Comparison of ENCODE assay signal across 21 cellular contexts in the genomic region with DNA sequence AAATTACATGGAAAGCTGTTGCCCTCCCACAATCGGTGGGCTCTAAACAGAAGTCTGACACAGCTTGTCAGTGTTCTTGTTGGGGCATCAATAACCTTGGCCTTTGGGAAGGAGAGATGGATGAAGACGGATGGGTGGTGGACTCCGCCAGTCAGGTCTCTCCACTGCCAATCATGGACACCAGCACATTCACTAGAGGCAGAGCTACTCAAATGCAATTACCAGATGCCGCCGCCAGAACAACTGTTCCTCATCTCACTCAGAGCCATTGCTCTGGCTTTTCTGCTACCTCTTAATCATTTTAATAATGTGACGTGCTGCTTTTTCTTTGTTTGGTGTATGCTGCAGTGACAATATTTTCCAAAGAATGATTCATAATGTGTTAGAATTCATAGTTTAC. TPM values are rescaled to one million over a fixed set of nuclear protein-coding genes. Genes with fewer than 3 reads are reported as not detected.
DNase-seq lines count a peak whose midpoint lies in the region; ATAC-seq and TF ChIP-seq lines count a peak whose summit lies in the region.
"Had no signal": no experiment of that assay in that cellular context is flagged by ENCODE, and none has a peak within 500 bp of the region (broad histone marks: within the 10 kb centered on the region; RNA-seq: fewer than 3 reads in every experiment).

No MANE protein-coding gene starts in this region.

- H3K23ac ChIP-seq in IMR-90 (ENCODE audit: low read depth, low read length) (no peak overlapping the region), mesenchymal stem cell (ENCODE audit: low read length in 2 of 2) (no peak overlapping the region)

- DNase-seq in NCI-H82 (lab: John Stamatoyannopoulos, UW) = peak; percentile 9
- DNase-seq in NCI-H82 treated with DMSO at 0.1 percent for 48 hours (lab: John Stamatoyannopoulos, UW; ENCODE audit: unreplicated experiment) = no peak
- DNase-seq in IMR-90 = no peak
- peak; percentile 51 for DNase-seq in SK-N-DZ (ENCODE audit: low spot score)
- no peak for DNase-seq in mesenchymal stem cell
- no peak for DNase-seq in posterior vena cava (ENCODE audit: low spot score)
- DNase-seq in activated naive CD4-positive, alpha-beta T cell treated with anti-CD3 and anti-CD28 coated beads, Interleukin-2, amount 10 ng/mL, durations not matched to agents 7 days and 5 days = no peak
- DNase-seq: 8988T; ACHN; AML-193; C1 segment of cervical spinal cord; Caco-2; CD4-positive, alpha-beta memory T cell; DMS 273 treated with DMSO at 0.1 percent for 48 hours; EL; GDM1; GOT3 had no signal

- H3K9me3 ChIP-seq in IMR-90 (ENCODE audit: control insufficient read depth, insufficient read depth, low read length) (no peaks in the 10 kb centered on the region; the same call in 1 of the 2 replicates), mesenchymal stem cell (ENCODE audit: control insufficient read depth, low read length) (no peaks in the 10 kb centered on the region)
- H3K9me3 ChIP-seq: A549, HAP-1 had no signal

- BruUV-seq in IMR-90 (replicated peaks; lab: Mats Ljungman, UMichigan) = no TSS peak

- H2BK15ac ChIP-seq in IMR-90 (ENCODE audit: low read depth, low read length) (no peak overlapping the region), mesenchymal stem cell (ENCODE audit: low read depth, poor library complexity, severe bottlenecking) (peak overlapping the region; percentile 7)

- H3K9me3 Mint-ChIP-seq in activated naive CD4-positive, alpha-beta T cell treated with anti-CD3 and anti-CD28 coated beads, Interleukin-2, amount 10 ng/mL, durations not matched to agents 7 days and 5 days = no peaks in the 10 kb centered on the region

- H2AK5ac ChIP-seq in IMR-90 (ENCODE audit: low read depth, low read length) = no peak overlapping the region
- no peak overlapping the region for H2AK5ac ChIP-seq in mesenchymal stem cell (ENCODE audit: low read length, severe bottlenecking)

- no peak overlapping the region for H3K4ac ChIP-seq in IMR-90 (ENCODE audit: low read depth, low read length)
- H3K4ac ChIP-seq in mesenchymal stem cell (ENCODE audit: low read depth in 1 of 2, low read length in 2 of 2) = no peak overlapping the region

- no peak overlapping the region for H2BK12ac ChIP-seq in mesenchymal stem cell (ENCODE audit: low read length in 2 of 2)

- ATAC-seq in IMR-90 (ENCODE audit: low read depth) (no peak), HG02759 (IDR thresholded peaks at IDR 0.05; ENCODE audit: unreplicated experiment) (no peak)
- ATAC-seq: A549, GM12878 had no signal

- WGBS in IMR-90 (ENCODE audit: extremely low coverage in 2 of 2, insufficient read length in 1 of 2), 2 experiments = no CpG with 5 or more reads among the region's 6 CpGs
- WGBS in mesenchymal stem cell = 96% methylated on average over 4 of the region's 6 CpGs

- H3K9me1 ChIP-seq in IMR-90 (ENCODE audit: insufficient read depth, low read length) = no peaks in the 10 kb centered on the region

- H2BK20ac ChIP-seq in IMR-90 (ENCODE audit: low read depth, low read length) = no peak overlapping the region

- no peak overlapping the region for H3K27ac Mint-ChIP-seq in activated naive CD4-positive, alpha-beta T cell treated with anti-CD3 and anti-CD28 coated beads, Interleukin-2, amount 10 ng/mL, durations not matched to agents 7 days and 5 days
- H3K27ac Mint-ChIP-seq: CD4-positive, alpha-beta memory T cell had no signal

- no peaks in the 10 kb centered on the region for H3K36me3 ChIP-seq in IMR-90 (ENCODE audit: control insufficient read depth, insufficient read depth, low read length)
- no peaks in the 10 kb centered on the region for H3K36me3 ChIP-seq in mesenchymal stem cell (ENCODE audit: control insufficient read depth in 1 of 2, insufficient read depth in 2 of 2, low read depth in 1 of 2, low read length in 2 of 2)
- H3K36me3 ChIP-seq: HAP-1 had no signal

- H3K4me3 Mint-ChIP-seq in activated naive CD4-positive, alpha-beta T cell treated with anti-CD3 and anti-CD28 coated beads, Interleukin-2, amount 10 ng/mL, durations not matched to agents 7 days and 5 days = no peak overlapping the region
- H3K4me3 Mint-ChIP-seq: CD4-positive, alpha-beta memory T cell had no signal

- H4K8ac ChIP-seq in IMR-90 (ENCODE audit: low read depth in 2 of 2, low read length in 2 of 2) (no peak overlapping the region), mesenchymal stem cell (ENCODE audit: low read length) (no peak overlapping the region)

- dilution Hi-C loops in IMR-90 (cut with HindIII; ENCODE audit: low sequenced_read_pairs, unreplicated experiment) = no loop called here

- no peak for TF ChIP-seq RAD21 in IMR-90 (IDR thresholded peaks at IDR 0.05; ENCODE audit: low read length)

- no peak overlapping the region for H3K4me3 ChIP-seq in IMR-90 (ENCODE audit: insufficient read depth, low read depth, low read length)
- H3K4me3 ChIP-seq in mesenchymal stem cell (ENCODE audit: insufficient read depth in 1 of 2, low read depth in 1 of 2, low read length in 2 of 2) = no peak overlapping the region
- H3K4me3 ChIP-seq: A549, GM12878, HAP-1 had no signal

- H3K36me3 Mint-ChIP-seq in activated naive CD4-positive, alpha-beta T cell treated with anti-CD3 and anti-CD28 coated beads, Interleukin-2, amount 10 ng/mL, durations not matched to agents 7 days and 5 days = no peaks in the 10 kb centered on the region
- H3K36me3 Mint-ChIP-seq: CD4-positive, alpha-beta memory T cell had no signal

- H2BK5ac ChIP-seq in IMR-90 (ENCODE audit: low read depth, low read length, poor library complexity, severe bottlenecking) = no peak overlapping the region
- no peak overlapping the region for H2BK5ac ChIP-seq in mesenchymal stem cell (ENCODE audit: low read depth, low read length, poor library complexity, severe bottlenecking)

- H3K14ac ChIP-seq in IMR-90 (replicated peaks; ENCODE audit: low read depth, low read length) (no peak overlapping the region), mesenchymal stem cell (ENCODE audit: low read length in 2 of 2) (no peak overlapping the region)

- no peaks in the 10 kb centered on the region for H3K4me1 ChIP-seq in IMR-90 (ENCODE audit: control insufficient read depth, insufficient read depth, low read length)
- H3K4me1 ChIP-seq in mesenchymal stem cell (ENCODE audit: control insufficient read depth, insufficient read depth, low read depth, low read length) = no peaks in the 10 kb centered on the region
- H3K4me1 ChIP-seq: A549, Caco-2, HAP-1 had no signal

- H2AK9ac ChIP-seq in IMR-90 (replicated peaks; ENCODE audit: low read depth, low read length, poor library complexity) = no peak overlapping the region

- in situ Hi-C loops in IMR-90 (cut with MboI; ENCODE audit: low sequenced_read_pairs) = no loop called here

- intact Hi-C loops in IMR-90 (cut with micrococcal nuclease) = no loop called here
- intact Hi-C loops in posterior vena cava (cut with DNase I) = no loop called here

- H3K4me2 ChIP-seq in IMR-90 (ENCODE audit: low read depth, low read length) (no peak overlapping the region), mesenchymal stem cell (ENCODE audit: low read length, poor library complexity, severe bottlenecking) (no peak overlapping the region)
- H3K4me2 ChIP-seq: A549 had no signal

- H3K4me1 Mint-ChIP-seq in activated naive CD4-positive, alpha-beta T cell treated with anti-CD3 and anti-CD28 coated beads, Interleukin-2, amount 10 ng/mL, durations not matched to agents 7 days and 5 days = no peaks in the 10 kb centered on the region
- H3K4me1 Mint-ChIP-seq: CD4-positive, alpha-beta memory T cell had no signal

- H3K9ac ChIP-seq in IMR-90 (ENCODE audit: low read depth, low read length) (no peak overlapping the region), mesenchymal stem cell (ENCODE audit: low read length) (no peak overlapping the region)

- no peak overlapping the region for H4K5ac ChIP-seq in IMR-90 (ENCODE audit: low read depth, low read length)

- no peaks in the 10 kb centered on the region for H3K27me3 Mint-ChIP-seq in activated naive CD4-positive, alpha-beta T cell treated with anti-CD3 and anti-CD28 coated beads, Interleukin-2, amount 10 ng/mL, durations not matched to agents 7 days and 5 days
- H3K27me3 Mint-ChIP-seq: CD4-positive, alpha-beta memory T cell had no signal

- POLR2A ChIA-PET in IMR-90 (lab: Charles Lee; ENCODE audit: unreplicated experiment) = interaction anchor here (0.6 kb wide), 1 partner anchor 318 kb away, joined by 4 read pairs; no protein-coding TSS in a partner anchor

- no peak for TF ChIP-seq POLR2A in IMR-90 (IDR thresholded peaks at IDR 0.05; ENCODE audit: low read depth, low read length)

- H3K18ac ChIP-seq in IMR-90 (ENCODE audit: low read depth, low read length) = no peak overlapping the region
- H3K18ac ChIP-seq in mesenchymal stem cell (ENCODE audit: low read depth in 1 of 2, low read length in 2 of 2) = no peak overlapping the region

- H3K27ac ChIP-seq in IMR-90 (ENCODE audit: insufficient read depth, low read length) (no peak overlapping the region), mesenchymal stem cell (ENCODE audit: low read length, poor library complexity, severe bottlenecking) (no peak overlapping the region)
- H3K27ac ChIP-seq: A549 had no signal

- CTCF ChIA-PET in IMR-90 (lab: Yijun Ruan, JAX) = no interaction called here
- CTCF ChIA-PET in activated naive CD4-positive, alpha-beta T cell treated with anti-CD3 and anti-CD28 coated beads, Interleukin-2, amount 10 ng/mL, durations not matched to agents 7 days and 5 days (lab: Charles Lee) = no interaction called here

- no peaks in the 10 kb centered on the region for H4K20me1 ChIP-seq in IMR-90 (ENCODE audit: insufficient read depth, low read length)

- H2BK120ac ChIP-seq in IMR-90 (ENCODE audit: low read depth, low read length) (no peak overlapping the region), mesenchymal stem cell (ENCODE audit: low read depth, low read length) (no peak overlapping the region)

- H4K91ac ChIP-seq in IMR-90 (ENCODE audit: insufficient read depth, low read depth, low read length) (no peak overlapping the region), mesenchymal stem cell (ENCODE audit: low read length) (no peak overlapping the region)

- no peak overlapping the region for H3K56ac ChIP-seq in IMR-90 (ENCODE audit: extremely low read depth, insufficient read depth, low read length)

- H2AFZ ChIP-seq in IMR-90 (replicated peaks; ENCODE audit: low read length, poor library complexity) (peak overlapping the region; percentile 49), mesenchymal stem cell (ENCODE audit: low read depth, low read length) (no peak overlapping the region)

- H3K27me3 ChIP-seq in IMR-90 (ENCODE audit: control insufficient read depth, insufficient read depth, low read length) = no peaks in the 10 kb centered on the region
- H3K27me3 ChIP-seq in mesenchymal stem cell (ENCODE audit: control insufficient read depth in 1 of 2, insufficient read depth in 1 of 2, low read length in 2 of 2) = no peaks in the 10 kb centered on the region

- no peak for TF ChIP-seq CTCF in IMR-90 (conservative IDR thresholded peaks at IDR 0.05; ENCODE audit: low read depth, low read length)

- H3K79me1 ChIP-seq in IMR-90 (ENCODE audit: low read depth in 1 of 2, low read length in 2 of 2) (no peaks in the 10 kb centered on the region), mesenchymal stem cell (replicated peaks; ENCODE audit: low read length, poor library complexity, severe bottlenecking) (no peaks in the 10 kb centered on the region)

RNA-seq across cellular contexts. Expression of a gene that starts 27.9 kb away (rescaled TPM):
- total RNA-seq in IMR-90 (2012; rRNA removed) = 9.9 and 12.5 TPM in 2 replicates
- 7.3 and 8.2 TPM in 2 replicates for polyA plus RNA-seq in IMR-90 (2012; rRNA removed)
- 3.6 and 4.9 TPM in 2 replicates for polyA plus RNA-seq in IMR-90 (2012; cell fraction: cytosol; rRNA removed)
- polyA plus RNA-seq in IMR-90 (2012; cell fraction: nucleus; rRNA removed; ENCODE audit: low replicate concordance) = 3.7 and 5.3 TPM in 2 replicates
- 8.1 TPM in 2 replicates for polyA plus RNA-seq in SK-N-DZ (2014; cell fraction: cytosol; rRNA removed)
- 3.1 and 4.5 TPM in 2 replicates for polyA plus RNA-seq in SK-N-DZ (2014; cell fraction: nucleus; rRNA removed)
- 40.6 TPM for polyA plus RNA-seq in mesenchymal stem cell (2013, experiment 1 of 2)
- 42.4 TPM for polyA plus RNA-seq in mesenchymal stem cell (2013, experiment 2 of 2)
- total RNA-seq in posterior vena cava = 10 to 100 TPM; 17.6 to 34.1 TPM
- polyA plus RNA-seq: A549 had no signal

RNA-seq across cellular contexts. Expression of a gene that starts 56.4 kb away (rescaled TPM):
- not detected in 2 replicates for total RNA-seq in IMR-90 (2012; rRNA removed)
- polyA plus RNA-seq in IMR-90 (2012; rRNA removed) = not detected in 2 replicates
- polyA plus RNA-seq in IMR-90 (2012; cell fraction: cytosol; rRNA removed) = not detected in 2 replicates
- not detected in 2 replicates for polyA plus RNA-seq in IMR-90 (2012; cell fraction: nucleus; rRNA removed; ENCODE audit: low replicate concordance)
- polyA plus RNA-seq in SK-N-DZ (2014; cell fraction: cytosol; rRNA removed) = not detected in 2 replicates
- polyA plus RNA-seq in SK-N-DZ (2014; cell fraction: nucleus; rRNA removed) = not detected in 2 replicates
- polyA plus RNA-seq in mesenchymal stem cell (2013, experiment 1 of 2) = 0.14 TPM
- polyA plus RNA-seq in mesenchymal stem cell (2013, experiment 2 of 2) = 0.19 TPM
- total RNA-seq in posterior vena cava = not detected
- total RNA-seq: CD4-positive, alpha-beta memory T cell; GM12878 had no signal
- polyA plus RNA-seq: A549, GM12878 had no signal

Comparison
In these comparisons a context has a peak if more than half of its experiments do, and no peak if none do; other contexts are left out.
1. DNase-seq: peak in NCI-H82 (single experiment) and SK-N-DZ (single experiment); none in NCI-H82 treated with DMSO at 0.1 percent for 48 hours (single experiment), IMR-90 (single experiment), mesenchymal stem cell (single experiment), posterior vena cava (single experiment) and activated naive CD4-positive, alpha-beta T cell treated with anti-CD3 and anti-CD28 coated beads, Interleukin-2, amount 10 ng/mL, durations not matched to agents 7 days and 5 days (single experiment).